ENCODE assay signal across 1 cellular context in genomic region chr2:201191132-201191875, GRCh38.
TF ChIP-seq lines count a peak whose summit lies in the region.

No MANE protein-coding gene starts in this region.

TF ChIP-seq in HepG2, 621 proteins besides CTCF, POLR2A, EP300 and RAD21 (continued from another document):
- TF ChIP-seq ARID3A (IDR thresholded peaks at IDR 0.05; ENCODE audit: low read depth, low read length) = 0 out of 2 replicates have a peak, but pooled peaks have one; percentile 33
- peak; percentile 46; the same call in 1 of the 2 replicates for TF ChIP-seq ZNF331 (CRISPR knock-in tag; IDR thresholded peaks at IDR 0.05)
- peak; percentile 62 for TF ChIP-seq CEBPG (CRISPR knock-in tag; IDR thresholded peaks at IDR 0.05)
- TF ChIP-seq RFX3 (CRISPR knock-in tag; IDR thresholded peaks at IDR 0.05) = peak; percentile 53; the same call in 1 of the 2 replicates
- peak; percentile 93 for TF ChIP-seq CEBPB (IDR thresholded peaks at IDR 0.05; ENCODE audit: borderline replicate concordance, low read depth, low read length)
- no peak for TF ChIP-seq ZNF292 (CRISPR knock-in tag; IDR thresholded peaks at IDR 0.05; ENCODE audit: borderline replicate concordance, low read depth)
- 0 out of 2 replicates have a peak, but pooled peaks have one; percentile 21 for TF ChIP-seq FOXA3 (CRISPR knock-in tag; IDR thresholded peaks at IDR 0.05)
- TF ChIP-seq NCOR1 (IDR thresholded peaks at IDR 0.05; ENCODE audit: borderline replicate concordance, low read length) = 0 out of 2 replicates have a peak, but pooled peaks have one; percentile 19
- TF ChIP-seq HIVEP1 (CRISPR knock-in tag; IDR thresholded peaks at IDR 0.05) = no peak
- no peak for TF ChIP-seq HMGXB3 (CRISPR knock-in tag; IDR thresholded peaks at IDR 0.05; ENCODE audit: borderline replicate concordance)
- TF ChIP-seq KLF15 (CRISPR knock-in tag; IDR thresholded peaks at IDR 0.05; ENCODE audit: borderline replicate concordance) = no peak
- no peak for TF ChIP-seq U2AF1 (optimal IDR thresholded peaks at IDR 0.05; ENCODE audit: low read depth, low read length)
- no peak for TF ChIP-seq ZNF446 (CRISPR knock-in tag; IDR thresholded peaks at IDR 0.05)
- peak; percentile 69 for TF ChIP-seq RFX1 (IDR thresholded peaks at IDR 0.05)
- peak; percentile 54; the same call in 1 of the 2 replicates for TF ChIP-seq ZBTB43 (CRISPR knock-in tag; conservative IDR thresholded peaks at IDR 0.05)
